In the genomic region with DNA sequence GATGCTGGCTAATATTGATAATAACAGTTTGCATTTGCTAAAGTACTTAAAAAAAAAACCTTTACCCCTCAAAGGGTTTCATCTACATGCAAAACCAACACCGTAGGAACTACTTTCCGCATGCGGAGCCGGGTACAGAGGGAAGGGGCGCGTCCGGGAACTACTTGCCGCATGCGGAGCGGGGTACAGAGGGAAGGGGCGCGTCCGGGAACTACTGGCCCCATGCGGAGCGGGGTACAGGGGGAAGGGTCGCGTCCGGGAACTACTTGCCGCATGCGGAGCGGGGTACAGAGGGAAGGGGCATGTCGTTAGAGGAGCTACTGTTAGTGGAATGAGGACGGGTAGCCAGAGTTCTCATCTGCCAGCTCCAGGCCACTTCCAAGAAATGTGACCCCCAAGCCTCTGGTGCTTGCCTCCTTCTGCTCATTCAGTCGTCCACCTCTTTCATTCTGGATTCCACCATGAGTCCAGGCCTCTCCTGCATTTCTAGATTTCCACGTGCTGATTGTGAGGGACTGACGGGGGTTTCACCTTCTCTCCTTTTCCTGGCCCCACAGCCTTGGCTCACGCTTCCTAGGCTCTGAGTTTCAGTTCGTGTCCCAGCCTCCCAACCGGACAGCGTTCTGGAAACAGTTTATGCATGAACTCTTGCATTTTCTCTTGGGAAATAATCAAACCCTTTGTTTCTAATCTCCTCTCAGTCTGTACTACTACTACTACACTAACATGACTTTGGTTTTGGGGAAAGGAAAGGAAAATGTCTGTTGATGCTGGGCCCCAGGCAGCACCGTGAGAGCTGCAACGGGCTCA, we compare ENCODE assay signal across 1 cellular context.
A peak's percentile ranks its signal among the peaks of the same experiment; 100 is the strongest.
TF ChIP-seq lines count a peak whose summit lies in the region.

No MANE protein-coding gene starts in this region.

TF ChIP-seq in H1, 55 proteins besides CTCF, POLR2A, EP300 and RAD21:
- no peak for TF ChIP-seq KDM1A (IDR thresholded peaks at IDR 0.05; ENCODE audit: borderline replicate concordance, low read length)
- TF ChIP-seq ASH2L (IDR thresholded peaks at IDR 0.05; ENCODE audit: low read length), result peak; percentile 51
